ENCODE assay signal across 22 cellular contexts in the genomic region with DNA sequence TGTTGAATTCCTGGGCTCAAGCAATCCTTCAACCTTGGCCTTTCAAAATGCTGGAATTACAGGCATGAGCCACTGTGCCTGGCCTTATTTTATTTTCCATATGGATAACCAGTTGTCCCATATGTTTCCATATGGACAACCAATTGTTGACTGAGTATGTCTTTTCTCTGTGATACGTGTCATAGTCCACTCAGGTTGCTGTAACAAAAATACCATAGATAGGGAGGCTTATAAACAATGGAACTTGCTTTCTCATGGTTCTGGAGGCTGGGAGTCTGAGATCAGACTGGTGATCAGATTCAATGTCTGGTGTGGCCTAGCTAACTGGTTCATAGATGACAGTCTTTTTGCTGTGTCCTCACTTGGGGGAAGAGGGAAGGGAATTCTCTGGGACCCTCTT. TPM values are rescaled to one million over a fixed set of nuclear protein-coding genes. Genes with fewer than 3 reads are reported as not detected.
DNase-seq lines count a peak whose midpoint lies in the region; ATAC-seq, FAIRE-seq and TF ChIP-seq lines count a peak whose summit lies in the region.
"Had no signal": no experiment of that assay in that cellular context is flagged by ENCODE, and none has a peak within 500 bp of the region (broad histone marks: within the 10 kb centered on the region; RNA-seq: fewer than 3 reads in every experiment).

No MANE protein-coding gene starts in this region.

- H3K36me3 Mint-ChIP-seq in WTC11: peaks cover 17% of the 10 kb centered on the region
- H3K36me3 Mint-ChIP-seq in endodermal cell (ENCODE audit: low read depth): peaks cover 19% of the 10 kb centered on the region

- H3K4me1 Mint-ChIP-seq in WTC11: peaks cover 7% of the 10 kb centered on the region
- H3K4me1 Mint-ChIP-seq in endodermal cell: peaks cover 4% of the 10 kb centered on the region

- ATAC-seq in HepG2: no peak
- no peak for ATAC-seq in right lobe of liver
- no peak for ATAC-seq in WTC11
- ATAC-seq: A549; CD8-positive, alpha-beta T cell had no signal

- CTCF ChIA-PET in HepG2 (lab: Yijun Ruan, JAX; ENCODE audit: low intra/inter-chr PET ratio, low total read pairs): no interaction called here
- CTCF ChIA-PET in WTC11 (lab: Charles Lee): no interaction called here

- TF ChIP-seq EP300 in HepG2 (IDR thresholded peaks at IDR 0.05; ENCODE audit: low read depth in 2 of 2, low read length in 2 of 2) (no peak), HepG2 (CRISPR knock-in tag; IDR thresholded peaks at IDR 0.05; ENCODE audit: borderline replicate concordance) (no peak)

- H3K4me2 ChIP-seq in HepG2 (ENCODE audit: low read depth, low read length): no peak overlapping the region
- H3K4me2 ChIP-seq: A549; BLaER1 treated with 17β-estradiol and CSF1 and Interleukin-3, amounts not matched to agents 10 nM and 100 nM had no signal

- H4K20me1 ChIP-seq in HepG2 (ENCODE audit: insufficient read depth, low read length): no peaks in the 10 kb centered on the region

- in situ Hi-C loops in HepG2 (cut with HindIII; ENCODE audit: extremely low pct_ligation_motif_present, low pct_unique_long_range_greater_than_20kb): no loop called here

- H3K27ac ChIP-seq in HepG2 (ENCODE audit: extremely low read length, insufficient read depth, low read length) (no peak overlapping the region), right lobe of liver (no peak overlapping the region), endodermal cell (ENCODE audit: low read depth, low read length) (no peak overlapping the region)
- H3K27ac ChIP-seq: 22Rv1; A549; BLaER1 treated with 17β-estradiol and CSF1 and Interleukin-3, amounts not matched to agents 10 nM and 100 nM; C4-2B had no signal

- H3K4me3 Mint-ChIP-seq in WTC11: no peak overlapping the region
- no peak overlapping the region for H3K4me3 Mint-ChIP-seq in endodermal cell
- H3K4me3 Mint-ChIP-seq: B cell; CD4-positive, alpha-beta T cell; CD8-positive, alpha-beta T cell had no signal

- no peak overlapping the region for H2AFZ ChIP-seq in HepG2 (ENCODE audit: low read length)

- no peaks in the 10 kb centered on the region for H3K36me3 ChIP-seq in HepG2 (replicated peaks in 1 of 2; ENCODE audit: control insufficient read depth in 1 of 2, insufficient read depth in 2 of 2, low read length in 2 of 2)
- H3K36me3 ChIP-seq in right lobe of liver: no peaks in the 10 kb centered on the region
- no peaks in the 10 kb centered on the region for H3K36me3 ChIP-seq in endodermal cell (ENCODE audit: control insufficient read depth, insufficient read depth, low read length)

- no peaks in the 10 kb centered on the region for H3K27me3 Mint-ChIP-seq in WTC11 (ENCODE audit: low read depth)
- no peaks in the 10 kb centered on the region for H3K27me3 Mint-ChIP-seq in endodermal cell (ENCODE audit: insufficient read depth)
- H3K27me3 Mint-ChIP-seq: B cell; CD4-positive, alpha-beta T cell had no signal

- H3K4me3 ChIP-seq in HepG2 (replicated peaks in 1 of 3; ENCODE audit: insufficient read depth in 1 of 3, low read depth in 2 of 3, low read length in 3 of 3) (no peak overlapping the region), right lobe of liver (no peak overlapping the region), endodermal cell (ENCODE audit: low read length) (no peak overlapping the region)
- H3K4me3 ChIP-seq: A549; BLaER1 treated with 17β-estradiol and CSF1 and Interleukin-3, amounts not matched to agents 10 nM and 100 nM had no signal

- BruUV-seq in HepG2 (replicated peaks; lab: Mats Ljungman, UMichigan): no TSS peak

- H3K9me3 ChIP-seq in HepG2 (ENCODE audit: low read length) (no peaks in the 10 kb centered on the region), right lobe of liver (no peaks in the 10 kb centered on the region), endodermal cell (ENCODE audit: control insufficient read depth, low read length) (peaks cover 6% of the 10 kb centered on the region)
- H3K9me3 ChIP-seq: A549, Caco-2 had no signal

- WGBS in HepG2 (ENCODE audit: low lambda C conversion rate): 100% methylated on average over 1 of the region's 1 CpG
- WGBS in right lobe of liver (ENCODE audit: insufficient coverage, low coverage, low lambda C conversion rate, missing lambda C conversion rate): 91% methylated on average over 1 of the region's 1 CpG
- WGBS in endodermal cell (ENCODE audit: insufficient coverage in 1 of 2, insufficient read length in 1 of 2), 2 experiments: 95% methylated on average over 1 of the region's 1 CpG; no CpG with 5 or more reads in 1 of the 2 experiments

- H3K9ac ChIP-seq in HepG2 (ENCODE audit: insufficient read depth, low read depth, low read length) (no peak overlapping the region), endodermal cell (ENCODE audit: extremely low read depth, low read length, poor library complexity, severe bottlenecking) (no peak overlapping the region)
- H3K9ac ChIP-seq: BLaER1 treated with 17β-estradiol and CSF1 and Interleukin-3, amounts not matched to agents 10 nM and 100 nM had no signal

- H3K27me3 ChIP-seq in HepG2 (ENCODE audit: control insufficient read depth in 1 of 2, insufficient read depth in 2 of 2, low read length in 2 of 2) (no peaks in the 10 kb centered on the region), right lobe of liver (no peaks in the 10 kb centered on the region), endodermal cell (ENCODE audit: control insufficient read depth, insufficient read depth, low read length, poor library complexity, severe bottlenecking) (no peaks in the 10 kb centered on the region)
- H3K27me3 ChIP-seq: BLaER1 treated with 17β-estradiol and CSF1 and Interleukin-3, amounts not matched to agents 10 nM and 100 nM had no signal

- DNase-seq in HepG2 (ENCODE audit: low spot score) (peak; percentile 21), right lobe of liver (no peak), WTC11 (ENCODE audit: low spot score) (no peak), endodermal cell (no peak), NCI-H2196 (lab: John Stamatoyannopoulos, UW; ENCODE audit: unreplicated experiment) (no peak), cortex of kidney (lab: John Stamatoyannopoulos, UW) (no peak)
- DNase-seq: AML-193; Caco-2; Calu3; CD4-positive, alpha-beta T cell; CD8-positive, alpha-beta T cell; DMS79 treated with DMSO at 0.1 percent for 48 hours; GF-D8 had no signal

- 0 out of 2 replicates have a peak overlapping the region, but pooled peaks have one; percentile 10 for H3K27ac Mint-ChIP-seq in WTC11
- H3K27ac Mint-ChIP-seq in endodermal cell: peak overlapping the region; percentile 35
- H3K27ac Mint-ChIP-seq: B cell; CD4-positive, alpha-beta T cell; CD8-positive, alpha-beta T cell had no signal

- TF ChIP-seq POLR2A in HepG2 (IDR thresholded peaks at IDR 0.05; ENCODE audit: insufficient read depth in 1 of 2, low read depth in 2 of 2, low read length in 2 of 2) (no peak), right lobe of liver (IDR thresholded peaks at IDR 0.05) (no peak)

- H3K4me1 ChIP-seq in HepG2 (ENCODE audit: insufficient read depth, low read length): 0 out of 2 replicates have a peak, but pooled peaks cover 7% of the 10 kb centered on the region
- H3K4me1 ChIP-seq in right lobe of liver: no peaks in the 10 kb centered on the region
- H3K4me1 ChIP-seq in endodermal cell (ENCODE audit: control insufficient read depth, insufficient read depth, low read length): no peaks in the 10 kb centered on the region
- H3K4me1 ChIP-seq: A549, Caco-2 had no signal

- TF ChIP-seq CTCF in HepG2 (CRISPR knock-in tag; IDR thresholded peaks at IDR 0.05) (no peak), right lobe of liver (IDR thresholded peaks at IDR 0.05) (no peak), WTC11 (IDR thresholded peaks at IDR 0.05) (no peak), endodermal cell (conservative IDR thresholded peaks at IDR 0.05) (no peak)

- no peak for FAIRE-seq in HepG2 (lab: Jason Lieb, UNC)
- FAIRE-seq: A549, D721Med, G401.6, GM12891, GM18507 had no signal

- POLR2A ChIA-PET in HepG2 (lab: Yijun Ruan, JAX): no interaction called here
- POLR2A ChIA-PET in WTC11 (lab: Charles Lee): no interaction called here

- H3K9me3 Mint-ChIP-seq in WTC11 (peaks cover 20% of the 10 kb centered on the region), endodermal cell (peaks cover 10% of the 10 kb centered on the region)

- intact Hi-C loops in HepG2 (cut with micrococcal nuclease; ENCODE audit: unreplicated experiment) (no loop called here), right lobe of liver (cut with DNase I) (no loop called here)

- no peak for TF ChIP-seq RAD21 in HepG2 (CRISPR knock-in tag; IDR thresholded peaks at IDR 0.05)

- peaks cover 4% of the 10 kb centered on the region for H3K79me2 ChIP-seq in HepG2 (ENCODE audit: insufficient read depth, low read length)

RNA-seq across cellular contexts. Expression of a gene that starts 19.4 kb away (rescaled TPM):
- total RNA-seq in HepG2 (2016; rRNA removed; fragmentation: Illumina TruSeq; extraction: Trizol): 9.5 and 12.9 TPM in 2 replicates
- total RNA-seq in HepG2 (2016; cell fraction: cytosol; rRNA removed; fragmentation: Illumina TruSeq; extraction: Trizol; ENCODE audit: low read depth): 4.4 and 6.0 TPM in 2 replicates
- 10.6 and 14.1 TPM in 2 replicates for total RNA-seq in HepG2 (2016; cell fraction: insoluble cytoplasmic fraction; rRNA removed; fragmentation: Illumina TruSeq; extraction: Trizol)
- total RNA-seq in HepG2 (2016; cell fraction: membrane; rRNA removed; fragmentation: Illumina TruSeq; extraction: Trizol): 4.9 and 5.6 TPM in 2 replicates
- 13.2 and 15.2 TPM in 2 replicates for total RNA-seq in HepG2 (2016; cell fraction: nucleus; rRNA removed; fragmentation: Illumina TruSeq; extraction: Trizol)
- polyA plus RNA-seq in HepG2 (2011; rRNA removed): 12.5 and 14.7 TPM in 2 replicates
- polyA plus RNA-seq in HepG2 (2011; cell fraction: cytosol; rRNA removed): 7.5 and 10.5 TPM in 2 replicates
- polyA plus RNA-seq in HepG2 (2011; cell fraction: nucleus; rRNA removed): 11.3 TPM in 2 replicates
- 8.1 and 8.5 TPM in 2 replicates for polyA plus RNA-seq in HepG2 (2012)
- polyA plus RNA-seq in HepG2 (2016; cell fraction: cytosol; fragmentation: Illumina TruSeq; extraction: Trizol; ENCODE audit: low read depth): 1.0 and 1.3 TPM in 2 replicates
- polyA plus RNA-seq in HepG2 (2016; cell fraction: insoluble cytoplasmic fraction; fragmentation: Illumina TruSeq; extraction: Trizol; ENCODE audit: low read depth): 9.3 and 10.0 TPM in 2 replicates
- polyA plus RNA-seq in HepG2 (2016; cell fraction: membrane; fragmentation: Illumina TruSeq; extraction: Trizol; ENCODE audit: low read depth): 2.6 TPM in 2 replicates
- 16.2 and 18.7 TPM in 2 replicates for polyA plus RNA-seq in HepG2 (2016; cell fraction: nucleus; fragmentation: Illumina TruSeq; extraction: Trizol; ENCODE audit: insufficient read depth, low read depth)
- 30.7 and 36.9 TPM in 2 replicates for polyA minus RNA-seq in HepG2 (2011; rRNA and poly(A)+ RNA removed; ENCODE audit: low replicate concordance)
- polyA minus RNA-seq in HepG2 (2011; cell fraction: cytosol; rRNA and poly(A)+ RNA removed): 12.8 and 15.4 TPM in 2 replicates
- polyA minus RNA-seq in HepG2 (2011; cell fraction: nucleus; rRNA and poly(A)+ RNA removed): 9.8 and 14.9 TPM in 2 replicates
- 1 to 10 TPM; 6.1 to 9.3 (median 8.0) TPM for total RNA-seq in right lobe of liver
- 25.6 to 28.5 TPM (median 28.4 TPM) in 3 replicates for total RNA-seq in WTC11 (2021)
- 10 to 100 TPM; 30.8 to 31.4 TPM for total RNA-seq in endodermal cell
- 15.7 TPM for polyA plus RNA-seq in endodermal cell (2013, experiment 1 of 2)
- 18.1 TPM for polyA plus RNA-seq in endodermal cell (2013, experiment 2 of 2)

RNA-seq across cellular contexts. Expression of a gene that starts 55.8 kb away (rescaled TPM):
- total RNA-seq in HepG2 (2016; rRNA removed; fragmentation: Illumina TruSeq; extraction: Trizol) (22.1 and 32.3 TPM in 2 replicates), right lobe of liver (10 to 100 TPM in 4 of 6 experiments, 1 to 10 TPM in 2; 6.4 to 21.2 (median 12.1) TPM), WTC11 (2021) (56.9 to 61.4 TPM (median 60.3 TPM) in 3 replicates), endodermal cell (10 to 100 TPM; 75.5 to 76.2 TPM)
- total RNA-seq in HepG2 (2016; cell fraction: cytosol; rRNA removed; fragmentation: Illumina TruSeq; extraction: Trizol; ENCODE audit: low read depth): 72.0 and 77.5 TPM in 2 replicates
- total RNA-seq in HepG2 (2016; cell fraction: insoluble cytoplasmic fraction; rRNA removed; fragmentation: Illumina TruSeq; extraction: Trizol): 22.7 and 33.9 TPM in 2 replicates
- total RNA-seq in HepG2 (2016; cell fraction: membrane; rRNA removed; fragmentation: Illumina TruSeq; extraction: Trizol): 37.3 and 38.5 TPM in 2 replicates
- 26.1 and 28.3 TPM in 2 replicates for total RNA-seq in HepG2 (2016; cell fraction: nucleus; rRNA removed; fragmentation: Illumina TruSeq; extraction: Trizol)
- 23.8 and 30.7 TPM in 2 replicates for polyA plus RNA-seq in HepG2 (2011; rRNA removed)
- polyA plus RNA-seq in HepG2 (2011; cell fraction: cytosol; rRNA removed): 21.9 and 24.2 TPM in 2 replicates
- 68.3 and 80.4 TPM in 2 replicates for polyA plus RNA-seq in HepG2 (2011; cell fraction: nucleus; rRNA removed)
- polyA plus RNA-seq in HepG2 (2012): 19.4 and 20.7 TPM in 2 replicates
- polyA plus RNA-seq in HepG2 (2016; cell fraction: cytosol; fragmentation: Illumina TruSeq; extraction: Trizol; ENCODE audit: low read depth): 4.1 and 4.4 TPM in 2 replicates
- 22.5 and 25.2 TPM in 2 replicates for polyA plus RNA-seq in HepG2 (2016; cell fraction: insoluble cytoplasmic fraction; fragmentation: Illumina TruSeq; extraction: Trizol; ENCODE audit: low read depth)
- 14.8 and 15.2 TPM in 2 replicates for polyA plus RNA-seq in HepG2 (2016; cell fraction: membrane; fragmentation: Illumina TruSeq; extraction: Trizol; ENCODE audit: low read depth)
- 63.0 and 65.6 TPM in 2 replicates for polyA plus RNA-seq in HepG2 (2016; cell fraction: nucleus; fragmentation: Illumina TruSeq; extraction: Trizol; ENCODE audit: insufficient read depth, low read depth)
- polyA minus RNA-seq in HepG2 (2011; rRNA and poly(A)+ RNA removed; ENCODE audit: low replicate concordance): 0.07 and 139 TPM in 2 replicates
- polyA minus RNA-seq in HepG2 (2011; cell fraction: cytosol; rRNA and poly(A)+ RNA removed): 31.4 and 35.0 TPM in 2 replicates
- 12.0 and 20.4 TPM in 2 replicates for polyA minus RNA-seq in HepG2 (2011; cell fraction: nucleus; rRNA and poly(A)+ RNA removed)
- 72.7 TPM for polyA plus RNA-seq in endodermal cell (2013, experiment 1 of 2)
- 71.3 TPM for polyA plus RNA-seq in endodermal cell (2013, experiment 2 of 2)
- total RNA-seq: CD4-positive, alpha-beta T cell; CD8-positive, alpha-beta T cell had no signal
